ENCODE assay signal across 23 cellular contexts in the genomic region with DNA sequence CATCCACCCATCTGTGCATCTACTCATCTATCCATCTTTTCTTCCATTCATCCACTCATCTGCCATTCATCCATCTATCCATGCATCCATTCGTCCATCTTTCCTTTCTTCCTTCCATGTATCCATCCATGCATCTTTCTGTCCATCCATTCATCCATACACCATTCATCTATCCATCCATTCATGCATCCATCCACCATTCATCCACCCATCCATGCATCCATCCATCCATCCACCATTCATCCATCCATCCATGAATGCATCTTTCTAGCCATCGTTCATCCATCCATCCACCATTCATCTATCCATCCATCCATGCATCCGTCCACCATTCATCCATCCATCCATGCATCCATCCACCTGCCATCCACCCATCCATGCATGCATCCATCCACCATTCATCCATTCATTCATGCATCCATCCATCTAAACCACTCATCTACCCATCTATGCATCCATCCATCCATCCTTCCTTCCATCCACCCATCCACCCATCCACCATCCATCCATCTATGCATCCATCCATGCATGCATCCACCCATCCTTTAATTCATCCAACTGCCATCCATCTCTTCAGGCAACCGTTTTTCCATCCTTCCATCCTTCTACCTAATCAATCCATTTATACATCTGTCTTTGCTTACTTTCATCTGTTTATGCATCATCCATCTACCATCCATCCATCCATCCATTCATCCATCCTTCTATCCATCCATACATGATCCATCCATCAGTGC.
A peak's percentile ranks its signal among the peaks of the same experiment; 100 is the strongest.
DNase-seq lines count a peak whose midpoint lies in the region; ATAC-seq, FAIRE-seq and TF ChIP-seq lines count a peak whose summit lies in the region.
"Had no signal": no experiment of that assay in that cellular context is flagged by ENCODE, and none has a peak within 500 bp of the region (broad histone marks: within the 10 kb centered on the region; RNA-seq: fewer than 3 reads in every experiment).

No MANE protein-coding gene starts in this region.

- H3K27me3 ChIP-seq in bronchial epithelial cell (ENCODE audit: control insufficient read depth, insufficient read depth, low read length): no peaks in the 10 kb centered on the region
- H3K27me3 ChIP-seq in trophoblast cell (ENCODE audit: insufficient read depth, low read length): no peaks in the 10 kb centered on the region
- H3K27me3 ChIP-seq: BLaER1 had no signal

- no peak overlapping the region for H3K14ac ChIP-seq in trophoblast cell (ENCODE audit: low read length)

- H2BK12ac ChIP-seq in trophoblast cell (ENCODE audit: low read length): no peak overlapping the region

- no peak overlapping the region for H4K12ac ChIP-seq in trophoblast cell (ENCODE audit: low read depth, low read length)

- no peak overlapping the region for H3K27ac ChIP-seq in trophoblast cell (ENCODE audit: low read depth, low read length)
- H3K27ac ChIP-seq in caudate nucleus (ENCODE audit: low read depth, low read length): no peak overlapping the region
- H3K27ac ChIP-seq: 22Rv1, BLaER1, C4-2B had no signal

- no peaks in the 10 kb centered on the region for H3K36me3 Mint-ChIP-seq in natural killer cell treated with Interleukin-12 subunit alpha and Interleukin-12 subunit beta and Interleukin-15 and Interleukin-18, amount 100 ng/mL, for 72 hours
- H3K36me3 Mint-ChIP-seq in natural killer cell: no peaks in the 10 kb centered on the region
- H3K36me3 Mint-ChIP-seq in T-helper 17 cell (ENCODE audit: low read depth): no peaks in the 10 kb centered on the region

- no peaks in the 10 kb centered on the region for H3K79me1 ChIP-seq in trophoblast cell (ENCODE audit: low read length)

- no peaks in the 10 kb centered on the region for H3K79me2 ChIP-seq in trophoblast cell (ENCODE audit: control insufficient read depth, insufficient read depth, low read length, poor library complexity)

- intact Hi-C loops in natural killer cell (cut with micrococcal nuclease): no loop called here

- H3K4ac ChIP-seq in trophoblast cell (ENCODE audit: low read depth, low read length): no peak overlapping the region

- H3K9me3 ChIP-seq in trophoblast cell (ENCODE audit: insufficient read depth, low read depth, low read length) (peaks cover 7% of the 10 kb centered on the region), T-helper 17 cell (ENCODE audit: control insufficient read depth, low read length, poor library complexity, severe bottlenecking) (no peaks in the 10 kb centered on the region)
- H3K9me3 ChIP-seq: Caco-2 had no signal

- H3K18ac ChIP-seq in trophoblast cell (ENCODE audit: low read length): no peak overlapping the region

- H3K4me3 ChIP-seq in bronchial epithelial cell (ENCODE audit: low read depth, low read length) (no peak overlapping the region), trophoblast cell (ENCODE audit: low read depth, low read length) (peak overlapping the region; percentile 25)
- H3K4me3 ChIP-seq: BLaER1, GM12878 had no signal

- H3K27ac Mint-ChIP-seq in natural killer cell treated with Interleukin-12 subunit alpha and Interleukin-12 subunit beta and Interleukin-15 and Interleukin-18, amount 100 ng/mL, for 72 hours: no peak overlapping the region
- H3K27ac Mint-ChIP-seq in natural killer cell: no peak overlapping the region
- no peak overlapping the region for H3K27ac Mint-ChIP-seq in T-helper 17 cell
- H3K27ac Mint-ChIP-seq: B cell; CD4-positive, CD25-positive, alpha-beta regulatory T cell; CD8-positive, alpha-beta T cell; HFFc6 had no signal

- no peak overlapping the region for H3K9ac ChIP-seq in trophoblast cell (ENCODE audit: low read length)
- H3K9ac ChIP-seq: BLaER1 had no signal

- H4K91ac ChIP-seq in trophoblast cell (ENCODE audit: low read depth, low read length): no peak overlapping the region

- no peak overlapping the region for H3K4me3 Mint-ChIP-seq in natural killer cell treated with Interleukin-12 subunit alpha and Interleukin-12 subunit beta and Interleukin-15 and Interleukin-18, amount 100 ng/mL, for 72 hours
- H3K4me3 Mint-ChIP-seq in natural killer cell (no peak overlapping the region), T-helper 17 cell (no peak overlapping the region)
- H3K4me3 Mint-ChIP-seq: B cell; CD4-positive, CD25-positive, alpha-beta regulatory T cell; CD8-positive, alpha-beta T cell; HFFc6 had no signal

- H3K4me1 Mint-ChIP-seq in natural killer cell treated with Interleukin-12 subunit alpha and Interleukin-12 subunit beta and Interleukin-15 and Interleukin-18, amount 100 ng/mL, for 72 hours (ENCODE audit: low read depth in 2 of 2): no peaks in the 10 kb centered on the region
- no peaks in the 10 kb centered on the region for H3K4me1 Mint-ChIP-seq in natural killer cell
- H3K4me1 Mint-ChIP-seq in T-helper 17 cell: no peaks in the 10 kb centered on the region
- H3K4me1 Mint-ChIP-seq: B cell; CD4-positive, CD25-positive, alpha-beta regulatory T cell had no signal

- no peaks in the 10 kb centered on the region for H3K27me3 Mint-ChIP-seq in natural killer cell treated with Interleukin-12 subunit alpha and Interleukin-12 subunit beta and Interleukin-15 and Interleukin-18, amount 100 ng/mL, for 72 hours
- H3K27me3 Mint-ChIP-seq in natural killer cell (ENCODE audit: low read depth in 2 of 2): no peaks in the 10 kb centered on the region
- no peaks in the 10 kb centered on the region for H3K27me3 Mint-ChIP-seq in T-helper 17 cell
- H3K27me3 Mint-ChIP-seq: B cell; CD4-positive, CD25-positive, alpha-beta regulatory T cell had no signal

- TF ChIP-seq CTCF in natural killer cell (IDR thresholded peaks at IDR 0.05): no peak
- no peak for TF ChIP-seq CTCF in bronchial epithelial cell (IDR thresholded peaks at IDR 0.05; ENCODE audit: insufficient read depth, low read length, severe bottlenecking)

- H2BK5ac ChIP-seq in trophoblast cell (ENCODE audit: low read depth, low read length, poor library complexity): no peak overlapping the region

- H3K4me2 ChIP-seq in trophoblast cell (ENCODE audit: low read length): no peak overlapping the region
- H3K4me2 ChIP-seq: BLaER1 had no signal

- H3K36me3 ChIP-seq in bronchial epithelial cell (ENCODE audit: control insufficient read depth, insufficient read depth, low read length): peaks cover 1% of the 10 kb centered on the region
- H3K36me3 ChIP-seq in trophoblast cell (ENCODE audit: control insufficient read depth in 1 of 2, insufficient read depth in 2 of 2, low read length in 2 of 2): peaks cover 15 to 30% of the 10 kb centered on the region in 2 experiments

- FAIRE-seq in bronchial epithelial cell (lab: Jason Lieb, UNC): peak; percentile 81
- FAIRE-seq: A204.1, GM12878, GM19239 had no signal

- ATAC-seq in natural killer cell treated with Interleukin-12 subunit alpha and Interleukin-12 subunit beta and Interleukin-15 and Interleukin-18, amount 100 ng/mL, for 72 hours: no peak
- ATAC-seq in natural killer cell (no peak), T-helper 17 cell (no peak), GM21423 (IDR thresholded peaks at IDR 0.05; ENCODE audit: unreplicated experiment) (no peak)
- ATAC-seq: CD8-positive, alpha-beta T cell; GM12878; HCT116 had no signal

- no peak overlapping the region for H2AFZ ChIP-seq in trophoblast cell (ENCODE audit: insufficient read depth, low read length, poor library complexity)

- no peak overlapping the region for H4K8ac ChIP-seq in trophoblast cell (ENCODE audit: low read depth, low read length)

- peak; percentile 32 for DNase-seq in natural killer cell treated with Interleukin-12 subunit alpha and Interleukin-12 subunit beta and Interleukin-15 and Interleukin-18, amount 100 ng/mL, for 72 hours (ENCODE audit: low spot score)
- DNase-seq in natural killer cell (no peak), bronchial epithelial cell (ENCODE audit: low read depth) (no peak), trophoblast cell (no peak), T-helper 17 cell (no peak), caudate nucleus (lab: John Stamatoyannopoulos, UW) (no peak)
- DNase-seq: CD4-positive, CD25-positive, alpha-beta regulatory T cell; CD8-positive, alpha-beta T cell; DMS153; GDM1; GOT3; H7; HFFc6 had no signal

- no peak overlapping the region for H2BK120ac ChIP-seq in trophoblast cell (ENCODE audit: insufficient read depth, low read length, poor library complexity)

- no peaks in the 10 kb centered on the region for H3K4me1 ChIP-seq in trophoblast cell (ENCODE audit: control insufficient read depth in 1 of 2, insufficient read depth in 2 of 2, low read length in 2 of 2)
- H3K4me1 ChIP-seq: BLaER1, Caco-2 had no signal

- H3K9me3 Mint-ChIP-seq in natural killer cell treated with Interleukin-12 subunit alpha and Interleukin-12 subunit beta and Interleukin-15 and Interleukin-18, amount 100 ng/mL, for 72 hours: no peaks in the 10 kb centered on the region
- no peaks in the 10 kb centered on the region for H3K9me3 Mint-ChIP-seq in natural killer cell
- H3K9me3 Mint-ChIP-seq: CD8-positive, alpha-beta T cell had no signal

- WGBS in trophoblast cell (ENCODE audit: extremely low coverage, insufficient coverage, insufficient read length): 100% methylated on average over 1 of the region's 4 CpGs

- no peak overlapping the region for H3K23ac ChIP-seq in trophoblast cell (ENCODE audit: low read length)

- no peak overlapping the region for H2AK5ac ChIP-seq in trophoblast cell (ENCODE audit: low read length)
